Comparison of ENCODE assay signal across 11 cellular contexts in genomic region chr11:78857688-78858087, GRCh38.
"Had no signal": no experiment of that assay in that cellular context is flagged by ENCODE, and none has a peak within 500 bp of the region (broad histone marks: within the 10 kb centered on the region; RNA-seq: fewer than 3 reads in every experiment).

No MANE protein-coding gene starts in this region.

- ATAC-seq: lower lobe of right lung, natural killer cell, right cardiac atrium had no signal

- DNase-seq: activated CD4-positive, alpha-beta T cell treated with anti-CD3 and anti-CD28 coated beads, Interleukin-2, amount 10 ng/mL, durations not matched to agents 7 days and 5 days; activated CD4-positive, CD25-positive, alpha-beta regulatory T cell; amygdala; effector CD8-positive, alpha-beta T cell; hypothalamus; lower lobe of right lung; natural killer cell; right cardiac atrium; stimulated activated naive CD4-positive, alpha-beta T cell; T-helper 2 cell had no signal

- H3K36me3 ChIP-seq: lower lobe of right lung, suprapubic skin had no signal

- H3K9me3 ChIP-seq: lower lobe of right lung, suprapubic skin had no signal

- H3K27ac ChIP-seq: lower lobe of right lung, suprapubic skin had no signal

- H3K4me3 ChIP-seq: lower lobe of right lung, suprapubic skin had no signal

- H3K4me1 ChIP-seq: lower lobe of right lung, suprapubic skin had no signal
